In genomic region chr10:85454386-85454785, GRCh38 we compare ENCODE assay signal across 7 cellular contexts.
"Had no signal": no experiment of that assay in that cellular context is flagged by ENCODE, and none has a peak within 500 bp of the region (broad histone marks: within the 10 kb centered on the region; RNA-seq: fewer than 3 reads in every experiment).

No MANE protein-coding gene starts in this region.

- H3K4me3 Mint-ChIP-seq: HFFc6, IgD-negative memory B cell had no signal

- H3K36me3 Mint-ChIP-seq: IgD-negative memory B cell had no signal

- H3K27ac Mint-ChIP-seq: HFFc6, IgD-negative memory B cell had no signal

- ATAC-seq: HCT116, HepG2 had no signal

- H3K4me1 Mint-ChIP-seq: IgD-negative memory B cell had no signal

- H3K27me3 Mint-ChIP-seq: IgD-negative memory B cell had no signal

- DNase-seq: GM23248, GOT3, H7, HFFc6 had no signal
